Comparison of ENCODE assay signal across 18 cellular contexts in the genomic region with DNA sequence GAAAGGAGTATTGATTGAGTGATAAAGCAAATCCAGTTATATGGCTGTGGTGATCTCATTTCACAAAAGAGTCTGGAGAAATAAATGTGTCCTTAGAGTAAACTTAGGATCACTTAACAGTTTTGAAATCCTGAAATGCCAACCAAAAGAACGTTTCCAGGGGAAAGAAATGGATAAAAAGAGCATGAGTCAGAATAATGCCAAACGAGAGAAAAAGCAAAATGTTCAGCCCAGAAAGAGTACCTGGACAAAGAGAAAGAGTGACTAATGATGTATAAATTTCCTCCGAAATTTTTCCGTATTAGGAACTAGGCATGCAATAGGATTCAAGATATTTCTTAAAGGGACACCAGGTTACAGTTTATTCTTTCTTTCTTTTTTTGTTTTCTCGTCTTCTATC.
DNase-seq lines count a peak whose midpoint lies in the region; ATAC-seq, FAIRE-seq and TF ChIP-seq lines count a peak whose summit lies in the region.
"Had no signal": no experiment of that assay in that cellular context is flagged by ENCODE, and none has a peak within 500 bp of the region (broad histone marks: within the 10 kb centered on the region; RNA-seq: fewer than 3 reads in every experiment).

No MANE protein-coding gene starts in this region.

- DNase-seq in A549 (ENCODE audit: low read depth in 1 of 2, low spot score in 1 of 2) (no peak), HS-5 (ENCODE audit: low read depth) (peak; percentile 79), SK-N-DZ (ENCODE audit: low spot score) (peak; percentile 76), glomerular visceral epithelial cell (ENCODE audit: extremely low spot score) (peak; percentile 6), NCI-H2227 treated with DMSO at 0.1 percent for 48 hours (lab: John Stamatoyannopoulos, UW) (no peak), UCSD-AML1 (lab: John Stamatoyannopoulos, UW; ENCODE audit: unreplicated experiment) (no peak)
- DNase-seq: COR-L47, H7, Kasumi-1, NCI-H1105 treated with DMSO at 0.1 percent for 48 hours, NCI-H187, NCI-H446, NCI-H748 treated with DMSO at 0.1 percent for 48 hours, Right ventricle myocardium superior, SK-N-SH had no signal

- FAIRE-seq in A549 (lab: Jason Lieb, UNC): no peak
- FAIRE-seq: GM12892 had no signal

- CTCF ChIA-PET in A549 (lab: Yijun Ruan, JAX): no interaction called here

- TF ChIP-seq EP300 in A549 (IDR thresholded peaks at IDR 0.05): no peak

- POLR2A ChIA-PET in A549 (lab: Yijun Ruan, JAX): no interaction called here

- H3K9me3 ChIP-seq in A549: no peaks in the 10 kb centered on the region
- H3K9me3 ChIP-seq: SK-N-SH had no signal

- H3K4me3 ChIP-seq in A549: no peak overlapping the region

- H3K4me1 ChIP-seq in A549: no peaks in the 10 kb centered on the region

- peak overlapping the region; percentile 53 for H3K4me2 ChIP-seq in A549
- H3K4me2 ChIP-seq: SK-N-SH had no signal

- 4% methylated on average over 5 of the region's 5 CpGs for WGBS in A549 (ENCODE audit: missing lambda C conversion rate)

- TF ChIP-seq CTCF in A549 (IDR thresholded peaks at IDR 0.05): no peak

- TF ChIP-seq POLR2A in A549 (IDR thresholded peaks at IDR 0.05; ENCODE audit: low read length) (no peak), GM18505 (IDR thresholded peaks at IDR 0.05; ENCODE audit: borderline replicate concordance, extremely low read depth, insufficient read depth, insufficient read length) (no peak)

- no peak overlapping the region for H3K27ac ChIP-seq in A549

- no peak for ATAC-seq in A549
- no peak for ATAC-seq in GM18505 (IDR thresholded peaks at IDR 0.05; ENCODE audit: unreplicated experiment)
- ATAC-seq: Panc1 had no signal

- TF ChIP-seq RAD21 in A549 (conservative IDR thresholded peaks at IDR 0.05 in 1 of 2, IDR thresholded peaks at IDR 0.05 in 1 of 2): no peak

TF ChIP-seq in A549, 52 proteins besides CTCF, POLR2A, EP300 and RAD21:
- TF ChIP-seq PHF8 (IDR thresholded peaks at IDR 0.05; ENCODE audit: borderline replicate concordance, low read depth): no peak
- TF ChIP-seq, protein P1, sequence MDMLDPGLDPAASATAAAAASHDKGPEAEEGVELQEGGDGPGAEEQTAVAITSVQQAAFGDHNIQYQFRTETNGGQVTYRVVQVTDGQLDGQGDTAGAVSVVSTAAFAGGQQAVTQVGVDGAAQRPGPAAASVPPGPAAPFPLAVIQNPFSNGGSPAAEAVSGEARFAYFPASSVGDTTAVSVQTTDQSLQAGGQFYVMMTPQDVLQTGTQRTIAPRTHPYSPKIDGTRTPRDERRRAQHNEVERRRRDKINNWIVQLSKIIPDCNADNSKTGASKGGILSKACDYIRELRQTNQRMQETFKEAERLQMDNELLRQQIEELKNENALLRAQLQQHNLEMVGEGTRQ (IDR thresholded peaks at IDR 0.05): no peak
- no peak for TF ChIP-seq RNF2 (IDR thresholded peaks at IDR 0.05; ENCODE audit: borderline replicate concordance, low read depth)
- no peak for TF ChIP-seq CHD4 (IDR thresholded peaks at IDR 0.05; ENCODE audit: borderline replicate concordance)
- no peak for TF ChIP-seq HOXB13 (CRISPR knock-in tag; IDR thresholded peaks at IDR 0.05; ENCODE audit: low read depth)
- no peak for TF ChIP-seq ZC3H11A (IDR thresholded peaks at IDR 0.05)
- TF ChIP-seq HOXB5 (CRISPR knock-in tag; IDR thresholded peaks at IDR 0.05): no peak
- no peak for TF ChIP-seq MYC (IDR thresholded peaks at IDR 0.05; ENCODE audit: borderline replicate concordance, low read length)
- no peak for TF ChIP-seq FOSB (CRISPR knock-in tag; IDR thresholded peaks at IDR 0.05)
- no peak for TF ChIP-seq TFCP2L1 (CRISPR knock-in tag; IDR thresholded peaks at IDR 0.05)
- TF ChIP-seq SREBF2 (IDR thresholded peaks at IDR 0.05): no peak
- no peak for TF ChIP-seq FOXS1 (CRISPR knock-in tag; IDR thresholded peaks at IDR 0.05)
- no peak for TF ChIP-seq KDM5A (IDR thresholded peaks at IDR 0.05)
- no peak for TF ChIP-seq ZNF302 (CRISPR knock-in tag; IDR thresholded peaks at IDR 0.05)
- no peak for TF ChIP-seq SMC3 (IDR thresholded peaks at IDR 0.05)

Comparison
In these comparisons a context has a peak if more than half of its experiments do, and no peak if none do; other contexts are left out.
1. DNase-seq: peak in HS-5 (single experiment), SK-N-DZ (single experiment) and glomerular visceral epithelial cell (single experiment); none in A549 (0 of 2), NCI-H2227 treated with DMSO at 0.1 percent for 48 hours (single experiment) and UCSD-AML1 (single experiment).